ENCODE assay signal across 11 cellular contexts in genomic region chr11:121538054-121538453, GRCh38.
DNase-seq lines count a peak whose midpoint lies in the region; ATAC-seq and TF ChIP-seq lines count a peak whose summit lies in the region.
"Had no signal": no experiment of that assay in that cellular context is flagged by ENCODE, and none has a peak within 500 bp of the region (broad histone marks: within the 10 kb centered on the region; RNA-seq: fewer than 3 reads in every experiment).

No MANE protein-coding gene starts in this region.

- intact Hi-C loops in activated CD4-positive, alpha-beta memory T cell treated with anti-CD3 and anti-CD28 coated beads for 36 hours (cut with micrococcal nuclease) = loop anchor here (1.0 to 5.0 kb wide), 3 partner anchors 44 to 85 kb away; partner anchors contain the start of genes SORL1 and SORL1-AS1

- no peak overlapping the region for H3K27ac ChIP-seq in SK-N-SH (ENCODE audit: low read depth in 2 of 2, low read length in 1 of 2)
- H3K27ac ChIP-seq: prostate gland had no signal

- TF ChIP-seq CTCF in GM12864 (IDR thresholded peaks at IDR 0.05; ENCODE audit: low read depth, low read length, missing control alignments) (no peak), SK-N-SH (IDR thresholded peaks at IDR 0.05) (no peak)

- no peaks in the 10 kb centered on the region for H3K9me2 ChIP-seq in SK-N-SH

- H3K27ac Mint-ChIP-seq in activated CD4-positive, alpha-beta memory T cell treated with anti-CD3 and anti-CD28 coated beads for 36 hours = peak overlapping the region; percentile 50

- DNase-seq in GM12864 (ENCODE audit: low read depth) (peak; percentile 57), GM19238 (ENCODE audit: insufficient read length, low spot score) (peak; percentile 24), hypothalamus (lab: John Stamatoyannopoulos, UW) (no peak), NCI-H446 treated with DMSO at 0.1 percent for 48 hours (lab: John Stamatoyannopoulos, UW) (no peak), SK-N-SH (no peak)
- DNase-seq in activated CD4-positive, alpha-beta memory T cell treated with anti-CD3 and anti-CD28 coated beads for 36 hours = peak; percentile 60
- DNase-seq: DMS153 had no signal

- H3K27me3 ChIP-seq in SK-N-SH (ENCODE audit: insufficient read depth) = no peaks in the 10 kb centered on the region

- TF ChIP-seq EP300 in SK-N-SH (IDR thresholded peaks at IDR 0.05; ENCODE audit: borderline replicate concordance in 1 of 2, low read depth in 1 of 2, low read length in 1 of 2) = no peak

- H3K4me1 ChIP-seq in SK-N-SH (ENCODE audit: control insufficient read depth in 1 of 2, insufficient read depth in 2 of 2, low read depth in 1 of 2, low read length in 1 of 2) = peaks cover 0 to 8% of the 10 kb centered on the region in 2 experiments; a peak in 2 of 4 replicates

- H3K27me3 Mint-ChIP-seq in activated CD4-positive, alpha-beta memory T cell treated with anti-CD3 and anti-CD28 coated beads for 36 hours = no peaks in the 10 kb centered on the region

- H3K4me2 ChIP-seq in SK-N-SH = no peak overlapping the region

- no peaks in the 10 kb centered on the region for H3K36me3 ChIP-seq in SK-N-SH (replicated peaks in 1 of 2; ENCODE audit: control insufficient read depth in 1 of 2, insufficient read depth in 2 of 2, low read length in 1 of 2)
- H3K36me3 ChIP-seq: prostate gland had no signal

- POLR2A ChIA-PET in activated CD4-positive, alpha-beta memory T cell treated with anti-CD3 and anti-CD28 coated beads for 36 hours (lab: Charles Lee) = no interaction called here
- POLR2A ChIA-PET in SK-N-SH (lab: Yijun Ruan, JAX) = no interaction called here

- no peaks in the 10 kb centered on the region for H3F3A ChIP-seq in SK-N-SH (replicated peaks; ENCODE audit: insufficient read depth)

- H3K4me3 ChIP-seq in GM12864 (ENCODE audit: low read depth, low read length) (no peak overlapping the region), SK-N-SH (ENCODE audit: low read depth in 2 of 2, low read length in 1 of 2) (no peak overlapping the region)
- H3K4me3 ChIP-seq: prostate gland had no signal

- H4K20me1 ChIP-seq in SK-N-SH (ENCODE audit: insufficient read depth) = no peaks in the 10 kb centered on the region

- H3K9ac ChIP-seq in SK-N-SH = no peak overlapping the region

- H3K79me2 ChIP-seq in SK-N-SH (ENCODE audit: insufficient read depth) = no peaks in the 10 kb centered on the region

- 14% methylated on average over 1 of the region's 1 CpG for WGBS in SK-N-SH (ENCODE audit: low lambda C conversion rate)

- ATAC-seq in HG02943 (IDR thresholded peaks at IDR 0.05; ENCODE audit: low read depth, unreplicated experiment) (peak; percentile 66), HG02642 (IDR thresholded peaks at IDR 0.05; ENCODE audit: poor library complexity, unreplicated experiment) (no peak)
- ATAC-seq: esophagus mucosa had no signal

- H3K36me3 Mint-ChIP-seq in activated CD4-positive, alpha-beta memory T cell treated with anti-CD3 and anti-CD28 coated beads for 36 hours = peaks cover 26% of the 10 kb centered on the region

- peaks cover 76% of the 10 kb centered on the region for H3K4me1 Mint-ChIP-seq in activated CD4-positive, alpha-beta memory T cell treated with anti-CD3 and anti-CD28 coated beads for 36 hours (ENCODE audit: low read depth)

- H3K4me3 Mint-ChIP-seq in activated CD4-positive, alpha-beta memory T cell treated with anti-CD3 and anti-CD28 coated beads for 36 hours = no peak overlapping the region

- no peak overlapping the region for H2AFZ ChIP-seq in SK-N-SH (ENCODE audit: low read depth)

- CTCF ChIA-PET in activated CD4-positive, alpha-beta memory T cell treated with anti-CD3 and anti-CD28 coated beads for 36 hours (lab: Charles Lee) = interaction anchor here (0.6 to 1.0 kb wide), 3 partner anchors 54 to 87 kb away, joined by 4 read pairs; no protein-coding TSS in a partner anchor
- CTCF ChIA-PET in SK-N-SH (lab: Yijun Ruan, JAX) = interaction anchor here (1.4 kb wide), 1 partner anchor 34 kb away, joined by 3 read pairs; no protein-coding TSS in a partner anchor

- no peaks in the 10 kb centered on the region for H3K9me3 Mint-ChIP-seq in activated CD4-positive, alpha-beta memory T cell treated with anti-CD3 and anti-CD28 coated beads for 36 hours

- H3K9me3 ChIP-seq in SK-N-SH = no peaks in the 10 kb centered on the region
- H3K9me3 ChIP-seq: prostate gland had no signal

- no peak for TF ChIP-seq RAD21 in SK-N-SH (IDR thresholded peaks at IDR 0.05; ENCODE audit: low read length)

TF ChIP-seq in SK-N-SH, 30 proteins besides CTCF, POLR2A, EP300 and RAD21 (continues in another document):
- TF ChIP-seq MAX (IDR thresholded peaks at IDR 0.05; ENCODE audit: low read depth) (no peak), POLR2AphosphoS5 (IDR thresholded peaks at IDR 0.05; ENCODE audit: low read depth, low read length) (no peak), USF2 (IDR thresholded peaks at IDR 0.05; ENCODE audit: borderline replicate concordance, low read depth, low read length) (no peak), MXI1 (IDR thresholded peaks at IDR 0.05; ENCODE audit: low read depth, low read length) (no peak), GABPA (IDR thresholded peaks at IDR 0.05; ENCODE audit: low read depth) (no peak), SIN3A (IDR thresholded peaks at IDR 0.05; ENCODE audit: borderline replicate concordance, low read depth, low read length) (no peak), TEAD4 (IDR thresholded peaks at IDR 0.05; ENCODE audit: borderline replicate concordance, insufficient read depth) (no peak), ELF1 (IDR thresholded peaks at IDR 0.05) (no peak), PBX3 (IDR thresholded peaks at IDR 0.05) (no peak), GATA2 (CRISPR knock-in tag; IDR thresholded peaks at IDR 0.05) (no peak), FOXM1 (IDR thresholded peaks at IDR 0.05; ENCODE audit: low read depth) (no peak), EZH2phosphoT487 (IDR thresholded peaks at IDR 0.05; ENCODE audit: borderline replicate concordance, low read depth) (no peak), ZBTB33 (IDR thresholded peaks at IDR 0.05; ENCODE audit: borderline replicate concordance, low read depth) (no peak), JUND (IDR thresholded peaks at IDR 0.05) (no peak), FOXJ3 (CRISPR knock-in tag; IDR thresholded peaks at IDR 0.05) (no peak)

Comparison
In these comparisons a context has a peak if more than half of its experiments do, and no peak if none do; other contexts are left out.
1. DNase-seq: peak in GM12864 (single experiment), GM19238 (single experiment) and activated CD4-positive, alpha-beta memory T cell treated with anti-CD3 and anti-CD28 coated beads for 36 hours (single experiment); none in hypothalamus (0 of 51), NCI-H446 treated with DMSO at 0.1 percent for 48 hours (single experiment) and SK-N-SH (single experiment).